ENCODE assay signal across 9 cellular contexts in the genomic region with DNA sequence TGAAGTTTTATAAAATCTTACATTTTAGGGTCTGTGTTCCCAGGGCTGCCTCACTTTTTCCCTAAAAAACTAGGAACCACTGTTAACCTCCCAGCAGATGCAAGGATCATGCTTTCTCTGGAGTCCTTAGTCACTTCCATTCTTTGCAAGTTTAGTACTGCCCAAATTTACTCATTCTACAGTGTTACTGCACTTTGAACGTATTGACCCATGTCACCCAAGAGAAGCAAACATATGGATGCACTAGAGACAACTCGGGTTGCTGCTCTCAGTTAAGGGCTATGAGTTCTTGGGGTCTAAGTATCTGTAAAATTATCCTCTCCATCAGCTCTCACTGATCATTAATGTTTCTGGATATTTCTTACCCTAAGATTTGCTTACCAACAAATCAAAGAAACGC.
"Had no signal": no experiment of that assay in that cellular context is flagged by ENCODE, and none has a peak within 500 bp of the region (broad histone marks: within the 10 kb centered on the region; RNA-seq: fewer than 3 reads in every experiment).

No MANE protein-coding gene starts in this region.

- H3K4me2 ChIP-seq: KMS-11 had no signal

- H2AFZ ChIP-seq: GM23248 had no signal

- H3K4me3 ChIP-seq: GM23248, HAP-1 had no signal

- H3K9me3 ChIP-seq: HAP-1 had no signal

- H3K4me1 ChIP-seq: HAP-1 had no signal

- H3K9ac ChIP-seq: GM23248, KMS-11 had no signal

- ATAC-seq: HCT116 had no signal

- H3K27ac ChIP-seq: GM23248, HL-60, KMS-11 had no signal

- DNase-seq: GM23248, GOT3, H7, HFFc6, KBM-7 had no signal
